32 cellular contexts compared by ENCODE assay signal in genomic region chr13:82740442-82740841, GRCh38.
"Had no signal": no experiment of that assay in that cellular context is flagged by ENCODE, and none has a peak within 500 bp of the region (broad histone marks: within the 10 kb centered on the region; RNA-seq: fewer than 3 reads in every experiment).

No MANE protein-coding gene starts in this region.

- H3K9me3 ChIP-seq: gastrocnemius medialis had no signal

- H3K4me1 Mint-ChIP-seq: activated B cell treated with CpG ODN at 0.5 μM for 24 hours, brain, endodermal cell, T-helper 17 cell had no signal

- H3K27me3 ChIP-seq: adrenal gland, ascending aorta, breast epithelium, cardiac muscle cell, dorsolateral prefrontal cortex, gastrocnemius medialis had no signal

- DNase-seq: activated B cell treated with CpG ODN at 0.5 μM for 24 hours; activated CD4-positive, alpha-beta T cell treated with anti-CD3 and anti-CD28 coated beads for 48 hours; activated CD4-positive, alpha-beta T cell treated with anti-CD3 and anti-CD28 coated beads, Interleukin-2, amount 50 U/mL, for 1 hour; activated CD4-positive, alpha-beta T cell treated with anti-CD3 and anti-CD28 coated beads, Interleukin-2, amount 50 U/mL, for 48 hours; activated CD8-positive, alpha-beta memory T cell treated with anti-CD3 and anti-CD28 coated beads for 24 hours; activated CD8-positive, alpha-beta T cell treated with anti-CD3 and anti-CD28 coated beads for 36 hours; activated gamma-delta T cell treated with Interleukin-2 at 50 U/mL for 16 hours; activated naive CD4-positive, alpha-beta T cell treated with anti-CD3 and anti-CD28 coated beads, Interleukin-2, amount 50 U/mL, for 16 hours; activated naive CD4-positive, alpha-beta T cell treated with Interleukin-2 at 50 U/mL for 16 hours; activated T-cell treated with anti-CD3 and anti-CD28 coated beads, Interleukin-2, amount 50 U/mL, for 48 hours; adrenal gland; amygdala; central memory CD4-positive, alpha-beta T cell; dorsolateral prefrontal cortex; effector memory CD4-positive, alpha-beta T cell; endodermal cell; gastrocnemius medialis; glutamatergic neuron; T-helper 1 cell; T-helper 17 cell; T1000; WERI-Rb-1 had no signal

- H3K27me3 Mint-ChIP-seq: activated B cell treated with CpG ODN at 0.5 μM for 24 hours; activated CD8-positive, alpha-beta T cell treated with anti-CD3 and anti-CD28 coated beads for 36 hours; activated naive CD8-positive, alpha-beta T cell; dendritic cell treated with granulocyte-macrophage colony-stimulating factor and Interleukin-4, amounts not matched to agents 40 ng/mL and 50 ng/mL, for 4 days; T-helper 17 cell had no signal

- H3K36me3 Mint-ChIP-seq: activated naive CD8-positive, alpha-beta T cell; brain had no signal

- H3K4me1 ChIP-seq: adrenal gland, ascending aorta, breast epithelium, gastrocnemius medialis had no signal

- H3K4me3 ChIP-seq: adrenal gland, ascending aorta, breast epithelium, cardiac muscle cell, coronary artery, dorsolateral prefrontal cortex, gastrocnemius medialis had no signal

- H3K4me3 Mint-ChIP-seq: activated B cell treated with CpG ODN at 0.5 μM for 24 hours; activated CD8-positive, alpha-beta T cell treated with anti-CD3 and anti-CD28 coated beads for 36 hours; activated naive CD8-positive, alpha-beta T cell; activated T-helper 1 cell treated with anti-CD3 and anti-CD28 coated beads, Interleukin-12 subunit alpha, Interleukin-12 subunit beta, Interleukin-2, Interleukin-4 antibody, amounts not matched to agents 30 ng/mL and 10 ng/mL and 1 ng/mL, durations not matched to agents 14 hours and 24 hours and 36 hours; brain; dendritic cell treated with granulocyte-macrophage colony-stimulating factor and Interleukin-4, amounts not matched to agents 40 ng/mL and 50 ng/mL, for 4 days; endodermal cell; T-helper 17 cell; T-helper 2 cell treated with Interferon-gamma antibody and Interleukin-4, amounts not matched to agents 5 μg/mL and 100 μg/mL, for 36 hours had no signal

- H3K36me3 ChIP-seq: adrenal gland, ascending aorta, breast epithelium, cardiac muscle cell, gastrocnemius medialis, WERI-Rb-1 had no signal

- H3K27ac ChIP-seq: adrenal gland, ascending aorta, breast epithelium, cardiac muscle cell, coronary artery, dorsolateral prefrontal cortex, gastrocnemius medialis, WERI-Rb-1 had no signal

- H3K27ac Mint-ChIP-seq: activated B cell treated with CpG ODN at 0.5 μM for 24 hours; activated CD8-positive, alpha-beta T cell treated with anti-CD3 and anti-CD28 coated beads for 36 hours; activated naive CD8-positive, alpha-beta T cell; activated T-helper 1 cell treated with anti-CD3 and anti-CD28 coated beads, Interleukin-12 subunit alpha, Interleukin-12 subunit beta, Interleukin-2, Interleukin-4 antibody, amounts not matched to agents 30 ng/mL and 10 ng/mL and 1 ng/mL, durations not matched to agents 14 hours and 24 hours and 36 hours; activated T-helper 2 cell treated with anti-CD3 and anti-CD28 coated beads, Interferon-gamma antibody, Interleukin-2, Interleukin-4, amounts not matched to agents 10 μg/mL and 5 μg/mL and 100 μg/mL, durations not matched to agents 14 hours and 24 hours and 36 hours; brain; dendritic cell treated with granulocyte-macrophage colony-stimulating factor and Interleukin-4, amounts not matched to agents 40 ng/mL and 50 ng/mL, for 4 days; endodermal cell; T-helper 17 cell; T-helper 2 cell treated with Interferon-gamma antibody and Interleukin-4, amounts not matched to agents 5 μg/mL and 100 μg/mL, for 36 hours had no signal
